In genomic region chr22:42757475-42757874, GRCh38 we compare ENCODE assay signal across 27 cellular contexts. TPM values are rescaled to one million over a fixed set of nuclear protein-coding genes. Genes with fewer than 3 reads are reported as not detected.
DNase-seq lines count a peak whose midpoint lies in the region; ATAC-seq, FAIRE-seq and TF ChIP-seq lines count a peak whose summit lies in the region.
"Had no signal": no experiment of that assay in that cellular context is flagged by ENCODE, and none has a peak within 500 bp of the region (broad histone marks: within the 10 kb centered on the region; RNA-seq: fewer than 3 reads in every experiment).

No MANE protein-coding gene starts in this region.

- POLR2A ChIA-PET in CD8-positive, alpha-beta memory T cell (lab: Charles Lee) = no interaction called here

- H3F3A ChIP-seq in DOHH2 (ENCODE audit: control insufficient read depth, insufficient read depth) = no peaks in the 10 kb centered on the region

- in situ Hi-C loops in ACHN (cut with HindIII; ENCODE audit: low pct_ligation_motif_present, low pct_unique_long_range_greater_than_20kb, low sequenced_read_pairs) = no loop called here

- H3K27me3 Mint-ChIP-seq in astrocyte (ENCODE audit: low read depth, unreplicated experiment) = peaks cover 9% of the 10 kb centered on the region
- peaks cover 4 to 5% of the 10 kb centered on the region in 2 donors for H3K27me3 Mint-ChIP-seq in CD8-positive, alpha-beta memory T cell

- H3K9me3 Mint-ChIP-seq in astrocyte (ENCODE audit: unreplicated experiment) = no peaks in the 10 kb centered on the region
- no peaks in the 10 kb centered on the region for H3K9me3 Mint-ChIP-seq in CD8-positive, alpha-beta memory T cell
- H3K9me3 Mint-ChIP-seq: activated CD4-positive, alpha-beta memory T cell treated with anti-CD3 and anti-CD28 coated beads, Interleukin-2, amount 10 ng/mL, durations not matched to agents 7 days and 5 days; CD4-positive, alpha-beta T cell; nephron progenitor cell had no signal

- H3K36me3 Mint-ChIP-seq in astrocyte (ENCODE audit: low read depth, unreplicated experiment) = no peaks in the 10 kb centered on the region
- no peaks in the 10 kb centered on the region for H3K36me3 Mint-ChIP-seq in CD8-positive, alpha-beta memory T cell

- 23% methylated on average over 8 of the region's 8 CpGs for WGBS in HUES64

- ATAC-seq in HG03196 (IDR thresholded peaks at IDR 0.05; ENCODE audit: unreplicated experiment) (no peak), GM19351 (IDR thresholded peaks at IDR 0.05; ENCODE audit: unreplicated experiment) (no peak)
- ATAC-seq: esophagus mucosa; HCT116; left lung; stimulated activated naive CD8-positive, alpha-beta T cell treated with anti-CD3 and anti-CD28 coated beads, Interleukin-15, Interleukin-2, amounts not matched to agents 100 U/mL and 50 U/mL, for 24 hours had no signal

- H3K4me3 Mint-ChIP-seq in astrocyte (ENCODE audit: unreplicated experiment) = no peak overlapping the region
- H3K4me3 Mint-ChIP-seq in CD8-positive, alpha-beta memory T cell = no peak overlapping the region
- H3K4me3 Mint-ChIP-seq: activated CD4-positive, alpha-beta memory T cell treated with anti-CD3 and anti-CD28 coated beads, Interleukin-2, amount 10 ng/mL, durations not matched to agents 7 days and 5 days; CD4-positive, alpha-beta T cell; nephron progenitor cell had no signal

- no peak for FAIRE-seq in astrocyte (lab: Jason Lieb, UNC)
- FAIRE-seq: GM12892 had no signal

- H2AFZ ChIP-seq in astrocyte (ENCODE audit: low read depth, low read length) = no peak overlapping the region

- no peaks in the 10 kb centered on the region for H3K9me2 ChIP-seq in DOHH2 (replicated peaks; ENCODE audit: control insufficient read depth, low read length)

- H3K9ac ChIP-seq in HUES64 (ENCODE audit: low read depth, low read length) (no peak overlapping the region), astrocyte (ENCODE audit: low read length) (no peak overlapping the region), iPS-18a (ENCODE audit: low read length) (no peak overlapping the region)

- H3K27me3 ChIP-seq in DOHH2 (ENCODE audit: control insufficient read depth, low read length) = peaks cover 13% of the 10 kb centered on the region
- H3K27me3 ChIP-seq in HUES64 (ENCODE audit: insufficient read depth, low read length) = no peaks in the 10 kb centered on the region
- no peaks in the 10 kb centered on the region for H3K27me3 ChIP-seq in astrocyte (ENCODE audit: insufficient read depth, low read length)
- no peaks in the 10 kb centered on the region for H3K27me3 ChIP-seq in iPS-18a (ENCODE audit: control insufficient read depth, insufficient read depth, low read length)
- H3K27me3 ChIP-seq in CD8-positive, alpha-beta memory T cell (ENCODE audit: insufficient read depth, low read length, poor library complexity, severe bottlenecking) = no peaks in the 10 kb centered on the region
- H3K27me3 ChIP-seq: left lung, thyroid gland had no signal

- H3K27ac ChIP-seq in DOHH2 (ENCODE audit: low read depth, low read length) (no peak overlapping the region), HUES64 (ENCODE audit: low read depth, low read length) (no peak overlapping the region), astrocyte (ENCODE audit: low read depth, low read length) (no peak overlapping the region), iPS-18a (ENCODE audit: low read length) (no peak overlapping the region)
- H3K27ac ChIP-seq in CD8-positive, alpha-beta memory T cell (ENCODE audit: low read depth, low read length) = no peak overlapping the region
- H3K27ac ChIP-seq: left lung, thyroid gland had no signal

- H3K4me2 ChIP-seq in DOHH2 (ENCODE audit: low read length) (peak overlapping the region; percentile 58), astrocyte (ENCODE audit: low read length) (no peak overlapping the region)

- CTCF ChIA-PET in CD8-positive, alpha-beta memory T cell (lab: Charles Lee) = no interaction called here

- no peaks in the 10 kb centered on the region for H3K4me1 Mint-ChIP-seq in astrocyte (ENCODE audit: low read depth, unreplicated experiment)
- no peaks in the 10 kb centered on the region for H3K4me1 Mint-ChIP-seq in CD8-positive, alpha-beta memory T cell
- H3K4me1 Mint-ChIP-seq: activated CD4-positive, alpha-beta memory T cell treated with anti-CD3 and anti-CD28 coated beads, Interleukin-2, amount 10 ng/mL, durations not matched to agents 7 days and 5 days had no signal

- TF ChIP-seq CTCF in DOHH2 (IDR thresholded peaks at IDR 0.05; ENCODE audit: low read depth, low read length, poor library complexity, severe bottlenecking) (no peak), astrocyte (IDR thresholded peaks at IDR 0.05; ENCODE audit: insufficient read depth, low read depth, low read length) (no peak)

- H3K36me3 ChIP-seq in DOHH2 (ENCODE audit: control insufficient read depth, low read length) (no peaks in the 10 kb centered on the region), HUES64 (ENCODE audit: insufficient read depth, low read length) (no peaks in the 10 kb centered on the region), astrocyte (ENCODE audit: insufficient read depth, low read length) (no peaks in the 10 kb centered on the region), iPS-18a (ENCODE audit: control insufficient read depth, low read depth, low read length) (no peaks in the 10 kb centered on the region)
- H3K36me3 ChIP-seq in CD8-positive, alpha-beta memory T cell (ENCODE audit: insufficient read depth, low read length) = no peaks in the 10 kb centered on the region
- H3K36me3 ChIP-seq: left lung, thyroid gland had no signal

- H3K4me3 ChIP-seq in DOHH2 (ENCODE audit: low read length) (peak overlapping the region; percentile 18), HUES64 (ENCODE audit: low read length) (peak overlapping the region; percentile 33; the same call in 1 of the 2 replicates), astrocyte (ENCODE audit: insufficient read depth, low read depth, low read length) (no peak overlapping the region), iPS-18a (ENCODE audit: low read length) (peak overlapping the region; percentile 6)
- no peak overlapping the region for H3K4me3 ChIP-seq in CD8-positive, alpha-beta memory T cell (ENCODE audit: low read length)
- H3K4me3 ChIP-seq: left lung, thyroid gland had no signal

- H3K79me2 ChIP-seq in DOHH2 (ENCODE audit: control insufficient read depth, low read length) = no peaks in the 10 kb centered on the region
- no peaks in the 10 kb centered on the region for H3K79me2 ChIP-seq in astrocyte (ENCODE audit: insufficient read depth, low read length)

- H3K9me3 ChIP-seq in DOHH2 (ENCODE audit: control insufficient read depth, insufficient read depth, low read length) (no peaks in the 10 kb centered on the region), HUES64 (ENCODE audit: insufficient read depth, low read depth, low read length) (no peaks in the 10 kb centered on the region), astrocyte (ENCODE audit: insufficient read depth, low read depth, low read length) (no peaks in the 10 kb centered on the region), iPS-18a (ENCODE audit: control insufficient read depth, low read depth, low read length) (no peaks in the 10 kb centered on the region)
- H3K9me3 ChIP-seq in CD8-positive, alpha-beta memory T cell (ENCODE audit: low read length) = no peaks in the 10 kb centered on the region
- H3K9me3 ChIP-seq: left lung, thyroid gland had no signal

- no peak overlapping the region for H3K27ac Mint-ChIP-seq in astrocyte (ENCODE audit: unreplicated experiment)
- no peak overlapping the region for H3K27ac Mint-ChIP-seq in CD8-positive, alpha-beta memory T cell
- H3K27ac Mint-ChIP-seq: activated CD4-positive, alpha-beta memory T cell treated with anti-CD3 and anti-CD28 coated beads, Interleukin-2, amount 10 ng/mL, durations not matched to agents 7 days and 5 days; CD4-positive, alpha-beta T cell; nephron progenitor cell; progenitor cell of endocrine pancreas had no signal

- DNase-seq in astrocyte (ENCODE audit: low read depth) = peak; percentile 48
- DNase-seq in ACHN = no peak
- no peak for DNase-seq in CD8-positive, alpha-beta memory T cell
- DNase-seq: activated CD4-positive, alpha-beta memory T cell treated with anti-CD3 and anti-CD28 coated beads, Interleukin-2, amount 10 ng/mL, durations not matched to agents 7 days and 5 days; activated CD4-positive, CD25-positive, alpha-beta regulatory T cell; activated naive CD4-positive, alpha-beta T cell; activated T-cell treated with anti-CD3 and anti-CD28 coated beads for 4 hours; amygdala; CD4-positive, alpha-beta T cell; KBM-7; left lung; NCI-H1694 treated with DMSO at 0.1 percent for 48 hours; NCI-H226; nephron progenitor cell; RPMI8226; stimulated activated naive CD8-positive, alpha-beta T cell treated with anti-CD3 and anti-CD28 coated beads, Interleukin-15, Interleukin-2, amounts not matched to agents 100 U/mL and 50 U/mL, for 24 hours; T1000; thyroid gland had no signal

- no peaks in the 10 kb centered on the region for H4K20me1 ChIP-seq in DOHH2 (ENCODE audit: control insufficient read depth, insufficient read depth, low read depth, low read length)
- H4K20me1 ChIP-seq in astrocyte (ENCODE audit: insufficient read depth, low read length) = no peaks in the 10 kb centered on the region

- peaks cover 24% of the 10 kb centered on the region for H3K4me1 ChIP-seq in DOHH2 (ENCODE audit: control insufficient read depth, low read length)
- H3K4me1 ChIP-seq in HUES64 (ENCODE audit: insufficient read depth, low read length) = no peaks in the 10 kb centered on the region; the same call in 1 of the 2 replicates
- peaks cover 23% of the 10 kb centered on the region for H3K4me1 ChIP-seq in astrocyte (ENCODE audit: insufficient read depth, low read length)
- H3K4me1 ChIP-seq in iPS-18a (ENCODE audit: control insufficient read depth, low read depth, low read length) = peaks cover 6% of the 10 kb centered on the region
- no peaks in the 10 kb centered on the region for H3K4me1 ChIP-seq in CD8-positive, alpha-beta memory T cell (ENCODE audit: insufficient read depth, low read length)

RNA-seq across cellular contexts. Expression of gene A4GALT, which starts 36.8 kb away (rescaled TPM):
- polyA plus RNA-seq in HUES64 (2013, experiment 1 of 2) = 3.7 TPM
- polyA plus RNA-seq in HUES64 (2013, experiment 2 of 2) = 5.1 TPM
- 1.6 and 1.9 TPM in 2 replicates for total RNA-seq in astrocyte
- total RNA-seq in CD8-positive, alpha-beta memory T cell = not detected
- polyA plus RNA-seq in CD8-positive, alpha-beta memory T cell = not detected
- total RNA-seq: CD4-positive, alpha-beta T cell had no signal

Comparison
In these comparisons a context has a peak if more than half of its experiments do, and no peak if none do; other contexts are left out.
1. H3K4me3 ChIP-seq: peak in DOHH2 (single experiment), HUES64 (single experiment) and iPS-18a (single experiment); none in astrocyte (single experiment) and CD8-positive, alpha-beta memory T cell (single experiment).